Comparison of ENCODE assay signal across 1 cellular context in genomic region chr3:191350389-191351090, GRCh38.
TF ChIP-seq lines count a peak whose summit lies in the region.

No MANE protein-coding gene starts in this region.

TF ChIP-seq in IMR-90, 13 proteins besides CTCF, POLR2A, EP300 and RAD21:
- TF ChIP-seq RCOR1 (IDR thresholded peaks at IDR 0.05; ENCODE audit: insufficient replicate concordance, low read length), result no peak
